In genomic region chr12:69664930-69665377, GRCh38 we compare ENCODE assay signal across 14 cellular contexts. TPM values are rescaled to one million over a fixed set of nuclear protein-coding genes. Genes with fewer than 3 reads are reported as not detected.
DNase-seq lines count a peak whose midpoint lies in the region; FAIRE-seq and TF ChIP-seq lines count a peak whose summit lies in the region.
"Not testable (repeated sequence)": the region's sequence is repeated elsewhere in the genome, so short reads cannot be mapped to it uniquely, and the experiment has no call there.
"Had no signal": no experiment of that assay in that cellular context is flagged by ENCODE, and none has a peak within 500 bp of the region (broad histone marks: within the 10 kb centered on the region; RNA-seq: fewer than 3 reads in every experiment).

No MANE protein-coding gene starts in this region.

- not testable (repeated sequence) for H2AFZ ChIP-seq in osteoblast (ENCODE audit: low read length)

- not testable (repeated sequence) for H3K36me3 ChIP-seq in kidney (ENCODE audit: control insufficient read depth in 1 of 2, insufficient read depth in 2 of 2, low read length in 2 of 2); osteoblast (ENCODE audit: insufficient read depth, low read length)

- not testable (repeated sequence) for H3K9me3 ChIP-seq in kidney (ENCODE audit: control insufficient read depth in 1 of 2, low read length in 2 of 2); osteoblast (ENCODE audit: low read depth, low read length)

- H3K9ac ChIP-seq in kidney (ENCODE audit: low read length in 2 of 2) = not testable (repeated sequence)

- peak; percentile 52 for FAIRE-seq in kidney (lab: Jason Lieb, UNC)

- not testable (repeated sequence) for H3K27ac Mint-ChIP-seq in chondrocyte (ENCODE audit: unreplicated experiment)

- not testable (repeated sequence) for H3K4me2 ChIP-seq in osteoblast (ENCODE audit: insufficient read depth, low read length)

- TF ChIP-seq CTCF in LNCAP (IDR thresholded peaks at IDR 0.05) (peak; percentile 51), chondrocyte (IDR thresholded peaks at IDR 0.05) (peak; percentile 74), fibroblast of the aortic adventitia (IDR thresholded peaks at IDR 0.05; ENCODE audit: insufficient read depth, low read length) (peak; percentile 10), kidney (IDR thresholded peaks at IDR 0.05; ENCODE audit: borderline replicate concordance, extremely low read depth, insufficient read depth) (peak; percentile 20), osteoblast (IDR thresholded peaks at IDR 0.05; ENCODE audit: extremely low read depth, low read depth, low read length) (peak; percentile 59)

- not testable (repeated sequence) for H3K4me3 Mint-ChIP-seq in chondrocyte (ENCODE audit: unreplicated experiment)

- not testable (repeated sequence) for H3K27ac ChIP-seq in kidney (ENCODE audit: low read depth in 2 of 2, low read length in 2 of 2); osteoblast (ENCODE audit: low read depth, low read length)

- H3K9me3 Mint-ChIP-seq in chondrocyte (ENCODE audit: low read depth) = not testable (repeated sequence)

- H4K20me1 ChIP-seq in osteoblast (ENCODE audit: insufficient read depth, low read length) = not testable (repeated sequence)

- intact Hi-C loops in kidney (cut with DNase I) = not testable (repeated sequence)

- DNase-seq in DMS53 (lab: John Stamatoyannopoulos, UW) (peak; percentile 41), SIG-M5 treated with dmso at 0.1 percent for 504 hours (lab: John Stamatoyannopoulos, UW; ENCODE audit: unreplicated experiment) (peak; percentile 10)
- not testable (repeated sequence) for DNase-seq in chondrocyte (ENCODE audit: low spot score); fibroblast of the aortic adventitia (ENCODE audit: low read depth); kidney; osteoblast (ENCODE audit: insufficient read length, low spot score, missing footprints)

- not testable (repeated sequence) for H3K4me3 ChIP-seq in fibroblast of the aortic adventitia (ENCODE audit: low read depth, low read length); kidney (ENCODE audit: low read length in 2 of 2); osteoblast (ENCODE audit: insufficient read depth, low read length)

- H3K27me3 ChIP-seq in osteoblast (ENCODE audit: insufficient read depth, low read length) = not testable (repeated sequence)

- H3K4me1 Mint-ChIP-seq in chondrocyte (ENCODE audit: low read depth) = peaks cover 12% of the 10 kb centered on the region

- H3K27me3 Mint-ChIP-seq in chondrocyte (ENCODE audit: low read depth) = not testable (repeated sequence)

- H3K36me3 Mint-ChIP-seq in chondrocyte (ENCODE audit: low read depth) = not testable (repeated sequence)

- not testable (repeated sequence) for H3K4me1 ChIP-seq in kidney (ENCODE audit: control insufficient read depth in 1 of 2, insufficient read depth in 1 of 2, low read depth in 1 of 2, low read length in 2 of 2); osteoblast (ENCODE audit: insufficient read depth, low read length)

- not testable (repeated sequence) for H3K79me2 ChIP-seq in osteoblast (ENCODE audit: insufficient read depth, low read length)

RNA-seq across cellular contexts. Expression of gene BEST3, which starts 34.1 kb away (rescaled TPM):
- total RNA-seq in chondrocyte (0.15 to 0.20 TPM in 2 of 3 replicates, not detected in the other), fibroblast of the aortic adventitia (ENCODE audit: low replicate concordance) (not detected in 2 replicates), kidney (0.57 TPM), osteoblast (under 0.01 TPM in 1 of 2 replicates, not detected in the other)
- 0.82 TPM for polyA plus RNA-seq in kidney (ENCODE audit: insufficient read depth, low read depth, low replicate concordance)
- total RNA-seq: left lung, tibial nerve had no signal
- polyA plus RNA-seq: CD14-positive monocyte had no signal

RNA-seq across cellular contexts. Expression of gene LRRC10, which starts 54.2 kb away (rescaled TPM):
- not detected in 3 replicates for total RNA-seq in chondrocyte
- total RNA-seq in fibroblast of the aortic adventitia (ENCODE audit: low replicate concordance) = not detected in 2 replicates
- total RNA-seq in kidney = not detected
- not detected for polyA plus RNA-seq in kidney (ENCODE audit: insufficient read depth, low read depth, low replicate concordance)
- total RNA-seq in osteoblast = not detected in 2 replicates
- total RNA-seq: frontal cortex, left lung, occipital lobe, T-helper 17 cell, tibial nerve had no signal
- polyA plus RNA-seq: adipose tissue, CD14-positive monocyte had no signal

Comparison
In these comparisons a context has a peak if more than half of its experiments do, and no peak if none do; other contexts are left out.
1. CTCF ChIP-seq: peak in every context shown above with its lines; median percentile 74 in chondrocyte; 59 in osteoblast; 51 in LNCAP; 20 in kidney; 10 in fibroblast of the aortic adventitia.